38 cellular contexts compared by ENCODE assay signal in genomic region chr22:36846271-36846670, GRCh38. TPM values are rescaled to one million over a fixed set of nuclear protein-coding genes. Genes with fewer than 3 reads are reported as not detected.
"Had no signal": no experiment of that assay in that cellular context is flagged by ENCODE, and none has a peak within 500 bp of the region (broad histone marks: within the 10 kb centered on the region; RNA-seq: fewer than 3 reads in every experiment).

No MANE protein-coding gene starts in this region.

- H3K9me3 ChIP-seq: esophagus muscularis mucosa, gastrocnemius medialis, heart left ventricle had no signal

- ATAC-seq: activated CD4-positive, alpha-beta T cell treated with anti-CD3 and anti-CD28 coated beads for 36 hours; activated CD8-positive, alpha-beta memory T cell treated with anti-CD3 and anti-CD28 coated beads, Interleukin-2, amount 10 ng/mL, durations not matched to agents 7 days and 5 days; activated CD8-positive, alpha-beta T cell treated with anti-CD3 and anti-CD28 coated beads, Interleukin-2, amount 10 ng/mL, durations not matched to agents 7 days and 5 days; activated naive CD4-positive, alpha-beta T cell treated with anti-CD3 and anti-CD28 coated beads, Interleukin-2, amount 50 U/mL, for 72 hours; effector memory CD8-positive, alpha-beta T cell; foreskin keratinocyte; gastrocnemius medialis; heart left ventricle; T-helper 17 cell had no signal

- H3K36me3 ChIP-seq: brain microvascular endothelial cell, esophagus muscularis mucosa, gastrocnemius medialis, heart left ventricle had no signal

- H3K27ac Mint-ChIP-seq: activated CD4-positive, alpha-beta memory T cell treated with anti-CD3 and anti-CD28 coated beads for 36 hours; activated CD4-positive, alpha-beta T cell treated with anti-CD3 and anti-CD28 coated beads for 36 hours; activated CD4-positive, alpha-beta T cell treated with anti-CD3 and anti-CD28 coated beads, Interleukin-2, amount 10 ng/mL, durations not matched to agents 24 days and 14 days; activated CD8-positive, alpha-beta memory T cell treated with anti-CD3 and anti-CD28 coated beads, Interleukin-2, amount 10 ng/mL, durations not matched to agents 7 days and 5 days; activated CD8-positive, alpha-beta T cell treated with anti-CD3 and anti-CD28 coated beads, Interleukin-2, amount 10 ng/mL, durations not matched to agents 7 days and 5 days; activated naive CD4-positive, alpha-beta T cell treated with anti-CD3 and anti-CD28 coated beads, Interleukin-2, amount 10 ng/mL, durations not matched to agents 7 days and 5 days; activated naive CD8-positive, alpha-beta T cell treated with anti-CD3 and anti-CD28 coated beads, Interleukin-2, amount 10 ng/mL, durations not matched to agents 7 days and 5 days; activated T-helper 1 cell treated with anti-CD3 and anti-CD28 coated beads, Interleukin-12 subunit alpha, Interleukin-12 subunit beta, Interleukin-2, Interleukin-4 antibody, amounts not matched to agents 30 ng/mL and 10 ng/mL and 1 ng/mL, durations not matched to agents 14 hours and 24 hours and 36 hours; effector memory CD8-positive, alpha-beta T cell; T-helper 17 cell; T-helper 2 cell treated with Interferon-gamma antibody and Interleukin-4, amounts not matched to agents 5 μg/mL and 100 μg/mL, for 36 hours had no signal

- H3K27ac ChIP-seq: brain microvascular endothelial cell, esophagus muscularis mucosa, foreskin keratinocyte, gastrocnemius medialis, heart left ventricle had no signal

- H3K4me3 Mint-ChIP-seq: activated CD4-positive, alpha-beta memory T cell treated with anti-CD3 and anti-CD28 coated beads for 36 hours; activated CD4-positive, alpha-beta T cell treated with anti-CD3 and anti-CD28 coated beads for 36 hours; activated CD4-positive, alpha-beta T cell treated with anti-CD3 and anti-CD28 coated beads, Interleukin-2, amount 10 ng/mL, durations not matched to agents 24 days and 14 days; activated CD8-positive, alpha-beta memory T cell treated with anti-CD3 and anti-CD28 coated beads, Interleukin-2, amount 10 ng/mL, durations not matched to agents 7 days and 5 days; activated CD8-positive, alpha-beta T cell treated with anti-CD3 and anti-CD28 coated beads, Interleukin-2, amount 10 ng/mL, durations not matched to agents 7 days and 5 days; activated naive CD4-positive, alpha-beta T cell treated with anti-CD3 and anti-CD28 coated beads, Interleukin-2, amount 10 ng/mL, durations not matched to agents 7 days and 5 days; activated naive CD8-positive, alpha-beta T cell treated with anti-CD3 and anti-CD28 coated beads, Interleukin-2, amount 10 ng/mL, durations not matched to agents 7 days and 5 days; activated T-helper 1 cell treated with anti-CD3 and anti-CD28 coated beads, Interleukin-12 subunit alpha, Interleukin-12 subunit beta, Interleukin-2, Interleukin-4 antibody, amounts not matched to agents 30 ng/mL and 10 ng/mL and 1 ng/mL, durations not matched to agents 14 hours and 24 hours and 36 hours; effector memory CD8-positive, alpha-beta T cell; T-helper 17 cell; T-helper 2 cell treated with Interferon-gamma antibody and Interleukin-4, amounts not matched to agents 5 μg/mL and 100 μg/mL, for 36 hours had no signal

- H3K4me3 ChIP-seq: esophagus muscularis mucosa, gastrocnemius medialis, heart left ventricle had no signal

- H3K36me3 Mint-ChIP-seq: activated CD4-positive, alpha-beta memory T cell treated with anti-CD3 and anti-CD28 coated beads for 36 hours; activated CD8-positive, alpha-beta memory T cell treated with anti-CD3 and anti-CD28 coated beads, Interleukin-2, amount 10 ng/mL, durations not matched to agents 7 days and 5 days; activated naive CD4-positive, alpha-beta T cell treated with anti-CD3 and anti-CD28 coated beads, Interleukin-2, amount 10 ng/mL, durations not matched to agents 7 days and 5 days; activated naive CD4-positive, alpha-beta T cell treated with anti-CD3 and anti-CD28 coated beads, Interleukin-2, amount 50 U/mL, for 72 hours; activated naive CD8-positive, alpha-beta T cell treated with anti-CD3 and anti-CD28 coated beads, Interleukin-2, amount 10 ng/mL, durations not matched to agents 7 days and 5 days had no signal

- H3K4me1 Mint-ChIP-seq: activated CD4-positive, alpha-beta T cell treated with anti-CD3 and anti-CD28 coated beads for 36 hours; activated CD4-positive, alpha-beta T cell treated with anti-CD3 and anti-CD28 coated beads, Interleukin-2, amount 10 ng/mL, durations not matched to agents 24 days and 14 days; activated CD8-positive, alpha-beta memory T cell treated with anti-CD3 and anti-CD28 coated beads, Interleukin-2, amount 10 ng/mL, durations not matched to agents 7 days and 5 days; activated naive CD4-positive, alpha-beta T cell treated with anti-CD3 and anti-CD28 coated beads, Interleukin-2, amount 10 ng/mL, durations not matched to agents 7 days and 5 days; activated naive CD8-positive, alpha-beta T cell treated with anti-CD3 and anti-CD28 coated beads, Interleukin-2, amount 10 ng/mL, durations not matched to agents 7 days and 5 days had no signal

- DNase-seq: activated CD4-positive, alpha-beta memory T cell treated with anti-CD3 and anti-CD28 coated beads for 36 hours; activated CD4-positive, alpha-beta T cell treated with anti-CD3 and anti-CD28 coated beads for 36 hours; activated CD4-positive, alpha-beta T cell treated with anti-CD3 and anti-CD28 coated beads, Interleukin-2, amount 10 ng/mL, durations not matched to agents 24 days and 14 days; activated CD4-positive, CD25-positive, alpha-beta regulatory T cell; activated CD4-positive, CD25-positive, alpha-beta regulatory T cell treated with anti-CD3 and anti-CD28 coated beads, Interleukin-2, amount 50 U/mL, for 72 hours; activated CD8-positive, alpha-beta memory T cell treated with anti-CD3 and anti-CD28 coated beads, Interleukin-2, amount 10 ng/mL, durations not matched to agents 7 days and 5 days; activated CD8-positive, alpha-beta memory T cell treated with anti-CD3 and anti-CD28 coated beads, Interleukin-2, amount 50 U/mL, for 4 hours; activated CD8-positive, alpha-beta T cell treated with anti-CD3 and anti-CD28 coated beads, Interleukin-2, amount 10 ng/mL, durations not matched to agents 7 days and 5 days; activated gamma-delta T cell; activated naive CD4-positive, alpha-beta T cell; activated naive CD4-positive, alpha-beta T cell treated with anti-CD3 and anti-CD28 coated beads, Interleukin-2, amount 10 ng/mL, durations not matched to agents 7 days and 5 days; activated naive CD8-positive, alpha-beta T cell treated with anti-CD3 and anti-CD28 coated beads, Interleukin-2, amount 10 ng/mL, durations not matched to agents 7 days and 5 days; activated T-cell treated with anti-CD3 and anti-CD28 coated beads, Interleukin-2, amount 50 U/mL, for 1 hour; activated T-cell treated with anti-CD3 and anti-CD28 coated beads, Interleukin-2, amount 50 U/mL, for 48 hours; anterior cingulate cortex; brain microvascular endothelial cell; caudate nucleus; cortex of kidney; dermis blood vessel endothelial cell; effector CD4-positive, alpha-beta T cell; effector memory CD8-positive, alpha-beta T cell; erythroblast; foreskin keratinocyte; gastrocnemius medialis; glutamatergic neuron; heart left ventricle; T-helper 1 cell; T-helper 17 cell; T1000 had no signal

- H3K9me3 Mint-ChIP-seq: activated CD4-positive, alpha-beta memory T cell treated with anti-CD3 and anti-CD28 coated beads for 36 hours; activated CD4-positive, alpha-beta T cell treated with anti-CD3 and anti-CD28 coated beads, Interleukin-2, amount 10 ng/mL, durations not matched to agents 24 days and 14 days; activated naive CD4-positive, alpha-beta T cell treated with anti-CD3 and anti-CD28 coated beads, Interleukin-2, amount 10 ng/mL, durations not matched to agents 7 days and 5 days; activated naive CD4-positive, alpha-beta T cell treated with anti-CD3 and anti-CD28 coated beads, Interleukin-2, amount 50 U/mL, for 72 hours; activated naive CD8-positive, alpha-beta T cell treated with anti-CD3 and anti-CD28 coated beads, Interleukin-2, amount 10 ng/mL, durations not matched to agents 7 days and 5 days; activated T-helper 1 cell treated with anti-CD3 and anti-CD28 coated beads, Interleukin-12 subunit alpha, Interleukin-12 subunit beta, Interleukin-2, Interleukin-4 antibody, amounts not matched to agents 30 ng/mL and 10 ng/mL and 1 ng/mL, durations not matched to agents 14 hours and 24 hours and 36 hours; effector memory CD8-positive, alpha-beta T cell; T-helper 2 cell treated with Interferon-gamma antibody and Interleukin-4, amounts not matched to agents 5 μg/mL and 100 μg/mL, for 36 hours had no signal

- H3K27me3 ChIP-seq: brain microvascular endothelial cell had no signal

- FAIRE-seq: astrocyte, bronchial epithelial cell, colon had no signal

- H3K4me1 ChIP-seq: esophagus muscularis mucosa, foreskin keratinocyte, gastrocnemius medialis, heart left ventricle had no signal

RNA-seq across cellular contexts. Expression of gene NCF4, which starts 14.5 kb away (rescaled TPM):
- total RNA-seq: astrocyte, bronchial epithelial cell, chondrocyte, foreskin keratinocyte had no signal
- polyA plus RNA-seq: foreskin keratinocyte had no signal

RNA-seq across cellular contexts. Expression of gene PVALB, which starts 29.4 kb away (rescaled TPM):
- total RNA-seq: activated CD4-positive, alpha-beta memory T cell treated with anti-CD3 and anti-CD28 coated beads for 36 hours; activated CD4-positive, alpha-beta T cell treated with anti-CD3 and anti-CD28 coated beads for 36 hours; activated CD4-positive, alpha-beta T cell treated with anti-CD3 and anti-CD28 coated beads, Interleukin-2, amount 10 ng/mL, durations not matched to agents 24 days and 14 days; activated CD8-positive, alpha-beta memory T cell treated with anti-CD3 and anti-CD28 coated beads for 36 hours; activated CD8-positive, alpha-beta memory T cell treated with anti-CD3 and anti-CD28 coated beads, Interleukin-2, amount 10 ng/mL, durations not matched to agents 7 days and 5 days; activated CD8-positive, alpha-beta T cell treated with anti-CD3 and anti-CD28 coated beads, Interleukin-2, amount 10 ng/mL, durations not matched to agents 7 days and 5 days; activated naive CD4-positive, alpha-beta T cell treated with anti-CD3 and anti-CD28 coated beads, Interleukin-2, amount 50 U/mL, for 72 hours; activated naive CD8-positive, alpha-beta T cell treated with anti-CD3 and anti-CD28 coated beads, Interleukin-2, amount 10 ng/mL, durations not matched to agents 7 days and 5 days; activated T-helper 1 cell treated with anti-CD3 and anti-CD28 coated beads, Interleukin-12 subunit alpha, Interleukin-12 subunit beta, Interleukin-2, Interleukin-4 antibody, amounts not matched to agents 30 ng/mL and 10 ng/mL and 1 ng/mL, durations not matched to agents 14 hours and 24 hours and 36 hours; astrocyte; bronchial epithelial cell; chondrocyte; dermis blood vessel endothelial cell; esophagus muscularis mucosa; foreskin keratinocyte; heart left ventricle had no signal
- polyA plus RNA-seq: foreskin keratinocyte, heart left ventricle had no signal
